In genomic region chr2:146241023-146241422, GRCh38 we compare ENCODE assay signal across 19 cellular contexts.
"Had no signal": no experiment of that assay in that cellular context is flagged by ENCODE, and none has a peak within 500 bp of the region (broad histone marks: within the 10 kb centered on the region; RNA-seq: fewer than 3 reads in every experiment).

No MANE protein-coding gene starts in this region.

- FAIRE-seq: bronchial epithelial cell had no signal

- DNase-seq: activated CD4-positive, alpha-beta T cell treated with anti-CD3 and anti-CD28 coated beads for 1 hour; activated CD4-positive, alpha-beta T cell treated with anti-CD3 and anti-CD28 coated beads, Interleukin-2, amount 10 ng/mL, durations not matched to agents 24 days and 14 days; activated CD4-positive, alpha-beta T cell treated with anti-CD3 and anti-CD28 coated beads, Interleukin-2, amount 50 U/mL, for 48 hours; activated CD8-positive, alpha-beta memory T cell treated with anti-CD3 and anti-CD28 coated beads, Interleukin-2, amount 10 ng/mL, durations not matched to agents 7 days and 5 days; activated effector memory CD4-positive, alpha-beta T cell treated with Interleukin-2 at 50 U/mL for 16 hours; activated naive CD4-positive, alpha-beta T cell; activated T-cell treated with anti-CD3 and anti-CD28 coated beads, Interleukin-2, amount 50 U/mL, for 24 hours; aorta; central memory CD4-positive, alpha-beta T cell; KG1; NCI-H1105; NCI-H1436; NCI-H1694 treated with DMSO at 0.1 percent for 48 hours; NCI-H2029 treated with DMSO at 0.1 percent for 48 hours; NCI-H510A treated with DMSO at 0.1 percent for 48 hours; NCI-H69; NK-92 treated with Interleukin-12 subunit alpha and Interleukin-12 subunit beta, amount 100 ng/mL, for 24 hours; RPMI8226 had no signal
